2 cellular contexts compared by ENCODE assay signal in genomic region chr10:112559328-112559727, GRCh38.
TF ChIP-seq lines count a peak whose summit lies in the region.

No MANE protein-coding gene starts in this region.

TF ChIP-seq in GM23338, 12 proteins besides CTCF, POLR2A, EP300 and RAD21:
- TF ChIP-seq EZH2phosphoT487 (IDR thresholded peaks at IDR 0.05; ENCODE audit: unreplicated experiment) (no peak), ZNF114 (CRISPR knock-in tag; IDR thresholded peaks at IDR 0.05) (no peak), JUNB (IDR thresholded peaks at IDR 0.05; ENCODE audit: unreplicated experiment) (no peak), ETS1 (IDR thresholded peaks at IDR 0.05) (no peak), POLR2AphosphoS5 (IDR thresholded peaks at IDR 0.05; ENCODE audit: low read depth) (no peak)
TF ChIP-seq in GM23338: peak in this region for 0.

TF ChIP-seq in H1, 55 proteins besides CTCF, POLR2A, EP300 and RAD21:
- TF ChIP-seq CHD1 (IDR thresholded peaks at IDR 0.05; ENCODE audit: low read depth, low read length), result no peak
- TF ChIP-seq PHF8 (conservative IDR thresholded peaks at IDR 0.05; ENCODE audit: low read depth, low read length), result no peak
- TF ChIP-seq RNF2 (IDR thresholded peaks at IDR 0.05; ENCODE audit: borderline replicate concordance, low read depth, low read length, missing control alignments, poor library complexity, severe bottlenecking), result no peak
